Comparison of ENCODE assay signal across 11 cellular contexts in the genomic region with DNA sequence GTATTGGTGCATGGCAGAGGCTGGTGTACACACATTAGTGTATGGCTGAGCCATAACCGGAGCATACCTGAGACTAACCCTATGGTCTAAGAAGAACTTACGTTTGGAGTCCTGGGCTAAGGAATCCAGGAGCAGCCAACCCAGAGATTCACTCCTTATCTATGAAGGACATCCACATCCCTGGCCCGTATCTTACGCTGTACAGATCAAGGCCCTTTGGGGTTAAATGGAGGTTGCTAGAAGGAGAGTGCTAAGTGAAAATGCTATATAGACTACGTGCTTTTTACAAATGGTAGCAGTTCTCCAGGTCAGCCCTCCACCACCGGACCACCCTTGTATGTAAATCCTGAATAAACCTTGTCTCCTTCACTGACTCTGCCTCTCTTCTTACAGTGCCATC. TPM values are rescaled to one million over a fixed set of nuclear protein-coding genes. Genes with fewer than 3 reads are reported as not detected.
DNase-seq lines count a peak whose midpoint lies in the region; ATAC-seq, FAIRE-seq and TF ChIP-seq lines count a peak whose summit lies in the region.
"Had no signal": no experiment of that assay in that cellular context is flagged by ENCODE, and none has a peak within 500 bp of the region (broad histone marks: within the 10 kb centered on the region; RNA-seq: fewer than 3 reads in every experiment).

No MANE protein-coding gene starts in this region.

- TF ChIP-seq CTCF in A549 (IDR thresholded peaks at IDR 0.05) (no peak), H9 (conservative IDR thresholded peaks at IDR 0.05) (no peak)

- H2BK120ac ChIP-seq in H9 (ENCODE audit: low read depth, low read length, poor library complexity, severe bottlenecking) = no peak overlapping the region

- CTCF ChIA-PET in A549 (lab: Yijun Ruan, JAX) = no interaction called here

- H3K79me2 ChIP-seq in H9 (ENCODE audit: insufficient read depth, low read length) = peaks cover 22% of the 10 kb centered on the region; the same call in 1 of the 2 replicates

- no peak for ATAC-seq in A549
- ATAC-seq in HG02610 (IDR thresholded peaks at IDR 0.05; ENCODE audit: unreplicated experiment) = no peak
- ATAC-seq in GM21381 (IDR thresholded peaks at IDR 0.05; ENCODE audit: unreplicated experiment) = no peak

- POLR2A ChIA-PET in A549 (lab: Yijun Ruan, JAX) = no interaction called here

- H3K27ac ChIP-seq in A549 (peak overlapping the region; percentile 69 to 94; a peak in 3 of 6 replicates), H9 (ENCODE audit: insufficient read length, low read depth, low read length) (no peak overlapping the region)

- H2AFZ ChIP-seq in H9 (ENCODE audit: low read length) = no peak overlapping the region

- peak overlapping the region; percentile 93 for H3K9ac ChIP-seq in H9 (ENCODE audit: extremely low read depth, insufficient read length, low read length)
- H3K9ac ChIP-seq in adipocyte (ENCODE audit: low read length) = peak overlapping the region; percentile 93

- H3K4me2 ChIP-seq in A549 (peak overlapping the region; percentile 84), H9 (ENCODE audit: insufficient read depth, insufficient read length, low read length) (peak overlapping the region; percentile 50)

- no peak for TF ChIP-seq EP300 in A549 (IDR thresholded peaks at IDR 0.05)

- no peak overlapping the region for H3K4me3 Mint-ChIP-seq in H9

- no peak overlapping the region for H3T11ph ChIP-seq in H9 (ENCODE audit: low read length)

- H3K27me3 Mint-ChIP-seq in H9 (ENCODE audit: low read depth) = no peaks in the 10 kb centered on the region

- H3K27ac Mint-ChIP-seq in H9 = peak overlapping the region in 2 of 3 experiments; percentile 83 to 90; a peak in 4 of 7 replicates

- no peak overlapping the region for H2BK12ac ChIP-seq in H9 (ENCODE audit: insufficient read length, low read depth, low read length)

- TF ChIP-seq POLR2A in A549 (IDR thresholded peaks at IDR 0.05; ENCODE audit: low read length) = no peak

- peaks cover 9% of the 10 kb centered on the region for H3K23me2 ChIP-seq in H9 (ENCODE audit: insufficient read length, low read depth, low read length, poor library complexity, severe bottlenecking)

- no peak overlapping the region for H3K18ac ChIP-seq in H9 (ENCODE audit: insufficient read length, low read depth, low read length)

- no peak overlapping the region for H2AK5ac ChIP-seq in H9 (ENCODE audit: insufficient read length, low read length)

- H3K36me3 ChIP-seq in adipocyte (ENCODE audit: control insufficient read depth, insufficient read depth, low read length, severe bottlenecking) = peaks cover 7% of the 10 kb centered on the region

- no peak overlapping the region for H2BK15ac ChIP-seq in H9 (ENCODE audit: low read depth, low read length)

- no peak for DNase-seq in A549 (ENCODE audit: low read depth in 1 of 2, low spot score in 1 of 2)
- DNase-seq in H9 = no peak
- DNase-seq in adipocyte (ENCODE audit: low read depth) = peak; percentile 5
- peak; percentile 16 for DNase-seq in left kidney (ENCODE audit: low read depth, low spot score)
- DNase-seq in stimulated activated naive CD4-positive, alpha-beta T cell (lab: John Stamatoyannopoulos, UW) = no peak
- DNase-seq in foreskin melanocyte = no peak
- DNase-seq: activated gamma-delta T cell; DMS 273 treated with DMSO at 0.1 percent for 48 hours; stimulated activated CD8-positive, alpha-beta memory T cell treated with anti-CD3 and anti-CD28 coated beads, Interleukin-4, amount 100 ng/mL, for 48 hours had no signal

- H3K27me3 ChIP-seq in H9 (ENCODE audit: insufficient read depth, low read length) (no peaks in the 10 kb centered on the region), adipocyte (replicated peaks; ENCODE audit: control insufficient read depth, insufficient read depth, low read length) (no peaks in the 10 kb centered on the region)

- no peak overlapping the region for H3K56ac ChIP-seq in H9 (ENCODE audit: insufficient read length, low read depth, low read length)

- H3K23ac ChIP-seq in H9 (ENCODE audit: insufficient read length, low read depth, low read length) = no peak overlapping the region

- H2BK20ac ChIP-seq in H9 (ENCODE audit: low read depth, low read length, poor library complexity, severe bottlenecking) = no peak overlapping the region

- H3K14ac ChIP-seq in H9 (ENCODE audit: insufficient read depth, low read length) = no peak overlapping the region

- H3K9me3 Mint-ChIP-seq in H9 = no peaks in the 10 kb centered on the region

- no peak overlapping the region for H4K91ac ChIP-seq in H9 (ENCODE audit: insufficient read length, low read depth, low read length)

- peaks cover 6 to 7% of the 10 kb centered on the region in 2 experiments for H3K4me1 Mint-ChIP-seq in H9

- H3K4ac ChIP-seq in H9 (ENCODE audit: low read depth, low read length) = no peak overlapping the region

- H3K9me3 ChIP-seq in A549 (no peaks in the 10 kb centered on the region), H9 (ENCODE audit: control insufficient read depth, low read depth, low read length) (no peaks in the 10 kb centered on the region), adipocyte (ENCODE audit: control insufficient read depth, low read length) (no peaks in the 10 kb centered on the region)

- H3K79me1 ChIP-seq in H9 (ENCODE audit: insufficient read depth, low read depth, low read length, poor library complexity, severe bottlenecking) = peaks cover 2% of the 10 kb centered on the region

- H3K4me1 ChIP-seq in A549 (peaks cover 7% of the 10 kb centered on the region; the same call in 1 of the 3 replicates), H9 (ENCODE audit: insufficient read depth, low read length) (no peaks in the 10 kb centered on the region; the same call in 1 of the 2 replicates), adipocyte (ENCODE audit: control insufficient read depth, insufficient read depth, low read length) (peaks cover 24% of the 10 kb centered on the region)

- no peaks in the 10 kb centered on the region for H4K20me1 ChIP-seq in H9 (ENCODE audit: control insufficient read depth, insufficient read depth, insufficient read length)

- FAIRE-seq in A549 (lab: Jason Lieb, UNC) = no peak

- WGBS in A549 (ENCODE audit: missing lambda C conversion rate) = 92% methylated on average over 6 of the region's 6 CpGs
- no CpG with 5 or more reads among the region's 6 CpGs for WGBS in H9 (ENCODE audit: extremely low coverage, insufficient read length, low lambda C conversion rate)

- no peak for TF ChIP-seq RAD21 in A549 (conservative IDR thresholded peaks at IDR 0.05 in 1 of 2, IDR thresholded peaks at IDR 0.05 in 1 of 2)

- H2BK5ac ChIP-seq in H9 (ENCODE audit: insufficient read length, low read length) = no peak overlapping the region

- no peak overlapping the region for H4K5ac ChIP-seq in H9 (ENCODE audit: insufficient read length, low read depth, low read length)

- H3K36me3 Mint-ChIP-seq in H9 (ENCODE audit: insufficient read depth in 1 of 3, low read depth in 3 of 3) = peaks cover 10 to 32% (median 29%) of the 10 kb centered on the region in 3 experiments; a peak in 6 of 7 replicates

- H4K8ac ChIP-seq in H9 (replicated peaks; ENCODE audit: insufficient read length, low read depth, low read length) = no peak overlapping the region

- H3K4me3 ChIP-seq in A549 (peak overlapping the region; percentile 58), adipocyte (ENCODE audit: low read length) (peak overlapping the region; percentile 96)

TF ChIP-seq in A549, 52 proteins besides CTCF, POLR2A, EP300 and RAD21 (continues in another document):
- no peak for TF ChIP-seq MAZ (IDR thresholded peaks at IDR 0.05; ENCODE audit: borderline replicate concordance, low read depth, low read length)
- no peak for TF ChIP-seq RFX5 (IDR thresholded peaks at IDR 0.05)
- TF ChIP-seq, protein P1, sequence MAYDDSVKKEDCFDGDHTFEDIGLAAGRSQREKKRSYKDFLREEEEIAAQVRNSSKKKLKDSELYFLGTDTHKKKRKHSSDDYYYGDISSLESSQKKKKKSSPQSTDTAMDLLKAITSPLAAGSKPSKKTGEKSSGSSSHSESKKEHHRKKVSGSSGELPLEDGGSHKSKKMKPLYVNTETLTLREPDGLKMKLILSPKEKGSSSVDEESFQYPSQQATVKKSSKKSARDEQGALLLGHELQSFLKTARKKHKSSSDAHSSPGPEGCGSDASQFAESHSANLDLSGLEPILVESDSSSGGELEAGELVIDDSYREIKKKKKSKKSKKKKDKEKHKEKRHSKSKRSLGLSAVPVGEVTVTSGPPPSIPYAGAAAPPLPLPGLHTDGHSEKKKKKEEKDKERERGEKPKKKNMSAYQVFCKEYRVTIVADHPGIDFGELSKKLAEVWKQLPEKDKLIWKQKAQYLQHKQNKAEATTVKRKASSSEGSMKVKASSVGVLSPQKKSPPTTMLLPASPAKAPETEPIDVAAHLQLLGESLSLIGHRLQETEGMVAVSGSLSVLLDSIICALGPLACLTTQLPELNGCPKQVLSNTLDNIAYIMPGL (CRISPR knock-in tag; IDR thresholded peaks at IDR 0.05; ENCODE audit: borderline replicate concordance) = no peak
- no peak for TF ChIP-seq CHD4 (IDR thresholded peaks at IDR 0.05; ENCODE audit: borderline replicate concordance)
- no peak for TF ChIP-seq ZNF302 (CRISPR knock-in tag; IDR thresholded peaks at IDR 0.05)
- no peak for TF ChIP-seq HDAC2 (IDR thresholded peaks at IDR 0.05)
- TF ChIP-seq CBX8 (IDR thresholded peaks at IDR 0.05) = no peak
- no peak for TF ChIP-seq MYC (IDR thresholded peaks at IDR 0.05; ENCODE audit: borderline replicate concordance, low read length)
- no peak for TF ChIP-seq EHF (CRISPR knock-in tag; IDR thresholded peaks at IDR 0.05)
- no peak for TF ChIP-seq NR3C1 (IDR thresholded peaks at IDR 0.05)
- TF ChIP-seq RNF2 (IDR thresholded peaks at IDR 0.05; ENCODE audit: borderline replicate concordance, low read depth) = no peak
- no peak for TF ChIP-seq CHD2 (IDR thresholded peaks at IDR 0.05; ENCODE audit: low read length, partially characterized antibody)
- no peak for TF ChIP-seq KDM1A (IDR thresholded peaks at IDR 0.05; ENCODE audit: low read depth)

RNA-seq across cellular contexts. Expression of gene SUGT1, which starts 1.9 kb away (rescaled TPM):
- polyA plus RNA-seq in A549 (2011; rRNA removed) = 37.7 and 56.4 TPM in 2 replicates
- 21.3 and 23.1 TPM in 2 replicates for polyA plus RNA-seq in A549 (2012; cell fraction: cytosol; rRNA removed)
- polyA plus RNA-seq in A549 (2012; cell fraction: nucleus; rRNA removed) = 9.1 and 10.7 TPM in 2 replicates
- polyA plus RNA-seq in A549 (2017; fragmentation: RNase III; extraction: RNeasy Plus Mini Kit Qiagen cat#74134 plus additional on column Dnase treatment) = 60.4 to 62.1 TPM (median 61.4 TPM) in 3 replicates
- polyA minus RNA-seq in A549 (2011; rRNA and poly(A)+ RNA removed) = 23.9 and 25.2 TPM in 2 replicates
- 99.6 and 103 TPM in 2 replicates for total RNA-seq in H9 (2021)

RNA-seq across cellular contexts. Expression of gene HNRNPA1L2, which starts 8.5 kb away (rescaled TPM):
- polyA plus RNA-seq in A549 (2011; rRNA removed) (6.3 and 8.5 TPM in 2 replicates), A549 (2017; fragmentation: RNase III; extraction: RNeasy Plus Mini Kit Qiagen cat#74134 plus additional on column Dnase treatment) (5.8 to 6.3 TPM (median 6.2 TPM) in 3 replicates)
- 2.2 and 2.9 TPM in 2 replicates for polyA plus RNA-seq in A549 (2012; cell fraction: cytosol; rRNA removed)
- polyA plus RNA-seq in A549 (2012; cell fraction: nucleus; rRNA removed) = 1.7 and 2.4 TPM in 2 replicates
- 2.5 and 3.2 TPM in 2 replicates for polyA minus RNA-seq in A549 (2011; rRNA and poly(A)+ RNA removed)
- 10.6 and 11.1 TPM in 2 replicates for total RNA-seq in H9 (2021)

Comparison
In these comparisons a context has a peak if more than half of its experiments do, and no peak if none do; other contexts are left out.
1. DNase-seq: peak in adipocyte (single experiment) and left kidney (single experiment); none in A549 (0 of 2), H9 (single experiment), stimulated activated naive CD4-positive, alpha-beta T cell (0 of 6) and foreskin melanocyte (single experiment).